ENCODE assay signal across 24 cellular contexts in genomic region chr3:168493412-168494205, GRCh38.
"Had no signal": no experiment of that assay in that cellular context is flagged by ENCODE, and none has a peak within 500 bp of the region (broad histone marks: within the 10 kb centered on the region; RNA-seq: fewer than 3 reads in every experiment).

No MANE protein-coding gene starts in this region.

- H3K9me3 ChIP-seq: gastrocnemius medialis, left lung, neutrophil, pancreas, right lobe of liver, thoracic aorta, tibial nerve, upper lobe of left lung, uterus had no signal

- H3K27me3 ChIP-seq: dorsolateral prefrontal cortex, gastrocnemius medialis, left lung, neutrophil, pancreas, right lobe of liver, tibial nerve, upper lobe of left lung, uterus had no signal

- H3K36me3 ChIP-seq: gastrocnemius medialis, left lung, neutrophil, pancreas, right lobe of liver, thoracic aorta, tibial nerve, upper lobe of left lung, uterus had no signal

- FAIRE-seq: colon, kidney, pancreas, small intestine had no signal

- H3K9me3 Mint-ChIP-seq: endodermal cell; natural killer cell treated with Interleukin-12 subunit alpha and Interleukin-12 subunit beta and Interleukin-15 and Interleukin-18, amount 100 ng/mL, for 72 hours; neural crest cell; stimulated activated naive B cell treated with anti-CD40 and anti-IgM and Interleukin-4, amounts not matched to agents 10 μg/mL and 1 μg/mL and 100 μg/mL, for 72 hours; stimulated activated naive CD8-positive, alpha-beta T cell treated with anti-CD3 and anti-CD28 coated beads, Interleukin-15, Interleukin-2, amounts not matched to agents 100 ng/mL and 50 ng/mL, for 24 hours had no signal

- ATAC-seq: esophagus mucosa; gastrocnemius medialis; left lung; natural killer cell treated with Interleukin-12 subunit alpha and Interleukin-12 subunit beta and Interleukin-15 and Interleukin-18, amount 100 ng/mL, for 72 hours; pancreas; right lobe of liver; stimulated activated naive B cell treated with anti-CD40 and anti-IgM and Interleukin-4, amounts not matched to agents 10 μg/mL and 1 μg/mL and 100 μg/mL, for 72 hours had no signal

- H3K4me1 ChIP-seq: gastrocnemius medialis, left lung, pancreas, right lobe of liver, tibial nerve, upper lobe of left lung, uterus had no signal

- DNase-seq: dorsolateral prefrontal cortex; effector CD4-positive, alpha-beta T cell; endodermal cell; foreskin fibroblast; gastrocnemius medialis; kidney; left lung; pancreas; right lobe of liver; small intestine; stimulated activated CD4-positive, alpha-beta T cell treated with anti-CD3 and anti-CD28 coated beads, Interleukin-15, amount 100 ng/mL, for 24 hours; stimulated activated CD4-positive, alpha-beta T cell treated with anti-CD3 and anti-CD28 coated beads, Interleukin-2, amount 100 ng/mL, for 48 hours; stimulated activated naive B cell treated with anti-CD40 and anti-IgM and Interleukin-4, amounts not matched to agents 10 μg/mL and 1 μg/mL and 100 μg/mL, for 72 hours; upper lobe of left lung; uterus had no signal

- H3K4me3 ChIP-seq: dorsolateral prefrontal cortex, gastrocnemius medialis, left lung, pancreas, right lobe of liver, thoracic aorta, tibial nerve, upper lobe of left lung, uterus had no signal

- H3K27ac Mint-ChIP-seq: endodermal cell; natural killer cell treated with Interleukin-12 subunit alpha and Interleukin-12 subunit beta and Interleukin-15 and Interleukin-18, amount 100 ng/mL, for 72 hours; stimulated activated naive B cell treated with anti-CD40 and anti-IgM and Interleukin-4, amounts not matched to agents 10 μg/mL and 1 μg/mL and 100 μg/mL, for 72 hours; stimulated activated naive CD8-positive, alpha-beta T cell treated with anti-CD3 and anti-CD28 coated beads, Interleukin-15, Interleukin-2, amounts not matched to agents 100 ng/mL and 50 ng/mL, for 24 hours had no signal

- H3K27me3 Mint-ChIP-seq: natural killer cell treated with Interleukin-12 subunit alpha and Interleukin-12 subunit beta and Interleukin-15 and Interleukin-18, amount 100 ng/mL, for 72 hours; stimulated activated naive B cell treated with anti-CD40 and anti-IgM and Interleukin-4, amounts not matched to agents 10 μg/mL and 1 μg/mL and 100 μg/mL, for 72 hours; stimulated activated naive CD8-positive, alpha-beta T cell treated with anti-CD3 and anti-CD28 coated beads, Interleukin-15, Interleukin-2, amounts not matched to agents 100 ng/mL and 50 ng/mL, for 24 hours had no signal

- H3K27ac ChIP-seq: dorsolateral prefrontal cortex, epithelial cell of prostate, gastrocnemius medialis, left lung, neutrophil, pancreas, right lobe of liver, thoracic aorta, tibial nerve, upper lobe of left lung, uterus had no signal

- H3K4me3 Mint-ChIP-seq: endodermal cell; natural killer cell treated with Interleukin-12 subunit alpha and Interleukin-12 subunit beta and Interleukin-15 and Interleukin-18, amount 100 ng/mL, for 72 hours; neural crest cell; stimulated activated naive B cell treated with anti-CD40 and anti-IgM and Interleukin-4, amounts not matched to agents 10 μg/mL and 1 μg/mL and 100 μg/mL, for 72 hours; stimulated activated naive CD8-positive, alpha-beta T cell treated with anti-CD3 and anti-CD28 coated beads, Interleukin-15, Interleukin-2, amounts not matched to agents 100 ng/mL and 50 ng/mL, for 24 hours had no signal

- H3K4me1 Mint-ChIP-seq: endodermal cell; neural crest cell; stimulated activated naive B cell treated with anti-CD40 and anti-IgM and Interleukin-4, amounts not matched to agents 10 μg/mL and 1 μg/mL and 100 μg/mL, for 72 hours had no signal

- H3K36me3 Mint-ChIP-seq: natural killer cell treated with Interleukin-12 subunit alpha and Interleukin-12 subunit beta and Interleukin-15 and Interleukin-18, amount 100 ng/mL, for 72 hours; stimulated activated naive B cell treated with anti-CD40 and anti-IgM and Interleukin-4, amounts not matched to agents 10 μg/mL and 1 μg/mL and 100 μg/mL, for 72 hours had no signal
